13 cellular contexts compared by ENCODE assay signal in genomic region chr17:55436224-55437164, GRCh38. TPM values are rescaled to one million over a fixed set of nuclear protein-coding genes. Genes with fewer than 3 reads are reported as not detected.
DNase-seq lines count a peak whose midpoint lies in the region; ATAC-seq and TF ChIP-seq lines count a peak whose summit lies in the region.
"Had no signal": no experiment of that assay in that cellular context is flagged by ENCODE, and none has a peak within 500 bp of the region (broad histone marks: within the 10 kb centered on the region; RNA-seq: fewer than 3 reads in every experiment).

No MANE protein-coding gene starts in this region.

- peak overlapping the region; percentile 47 for H3K4me2 ChIP-seq in SU-DHL-6 (ENCODE audit: low read depth, low read length, poor library complexity, severe bottlenecking)

- H3K9me3 ChIP-seq in SU-DHL-6 (ENCODE audit: insufficient read depth, low read length), result no peaks in the 10 kb centered on the region
- no peaks in the 10 kb centered on the region for H3K9me3 ChIP-seq in ascending aorta
- no peaks in the 10 kb centered on the region for H3K9me3 ChIP-seq in T-helper 17 cell (ENCODE audit: control insufficient read depth, low read length, poor library complexity, severe bottlenecking)

- no peak overlapping the region for H3K9ac ChIP-seq in SU-DHL-6 (ENCODE audit: low read length)

- no peaks in the 10 kb centered on the region for H3K79me2 ChIP-seq in SU-DHL-6 (ENCODE audit: insufficient read depth, low read length)

- intact Hi-C loops in dorsolateral prefrontal cortex (cut with DNase I) (no loop called here), ascending aorta (cut with DNase I) (no loop called here)

- H3K4me1 ChIP-seq in ascending aorta, result no peaks in the 10 kb centered on the region

- no peak overlapping the region for H3K27ac Mint-ChIP-seq in T-helper 17 cell
- H3K27ac Mint-ChIP-seq: activated CD8-positive, alpha-beta T cell treated with anti-CD3 and anti-CD28 coated beads, Interleukin-2, amount 10 ng/mL, durations not matched to agents 7 days and 5 days; CD4-positive, alpha-beta T cell had no signal

- no peaks in the 10 kb centered on the region for H3F3A ChIP-seq in SU-DHL-6 (ENCODE audit: insufficient read depth)

- no peaks in the 10 kb centered on the region for H4K20me1 ChIP-seq in SU-DHL-6 (ENCODE audit: low read depth, low read length)

- no peak overlapping the region for H3K4me3 Mint-ChIP-seq in T-helper 17 cell
- H3K4me3 Mint-ChIP-seq: activated CD8-positive, alpha-beta T cell treated with anti-CD3 and anti-CD28 coated beads, Interleukin-2, amount 10 ng/mL, durations not matched to agents 7 days and 5 days; CD4-positive, alpha-beta T cell had no signal

- DNase-seq in dorsolateral prefrontal cortex (no peak), ascending aorta (ENCODE audit: low spot score in 2 of 2) (no peak), SIG-M5 treated with dmso at 0.1 percent for 504 hours (lab: John Stamatoyannopoulos, UW; ENCODE audit: unreplicated experiment) (no peak), T-helper 17 cell (no peak)
- DNase-seq: activated CD8-positive, alpha-beta T cell treated with anti-CD3 and anti-CD28 coated beads, Interleukin-2, amount 10 ng/mL, durations not matched to agents 7 days and 5 days; CD4-positive, alpha-beta T cell; left ventricle myocardium superior; NCI-H2081 treated with DMSO at 0.1 percent for 48 hours; SHP77 had no signal

- H3K27me3 ChIP-seq in SU-DHL-6 (ENCODE audit: low read length) (no peaks in the 10 kb centered on the region), dorsolateral prefrontal cortex (no peaks in the 10 kb centered on the region), ascending aorta (no peaks in the 10 kb centered on the region)

- no peaks in the 10 kb centered on the region for H3K36me3 ChIP-seq in SU-DHL-6 (ENCODE audit: low read length)
- no peaks in the 10 kb centered on the region for H3K36me3 ChIP-seq in ascending aorta

- TF ChIP-seq CTCF in SU-DHL-6 (IDR thresholded peaks at IDR 0.05; ENCODE audit: insufficient read depth, low read length, poor library complexity, severe bottlenecking) (no peak), dorsolateral prefrontal cortex (IDR thresholded peaks at IDR 0.05 in 54 of 56, conservative IDR thresholded peaks at IDR 0.05 in 2 of 56; ENCODE audit: low read depth in 1 of 56, partially characterized antibody in 56 of 56) (no peak), ascending aorta (IDR thresholded peaks at IDR 0.05) (no peak)

- H3K4me3 ChIP-seq in GM08714 (ENCODE audit: low read length) (peak overlapping the region; percentile 60; the same call in 1 of the 2 replicates), SU-DHL-6 (ENCODE audit: insufficient read depth, low read length, poor library complexity, severe bottlenecking) (peak overlapping the region; percentile 1), dorsolateral prefrontal cortex (no peak overlapping the region), ascending aorta (no peak overlapping the region)

- ATAC-seq in GM19372 (IDR thresholded peaks at IDR 0.05; ENCODE audit: low read depth, unreplicated experiment) (peak; percentile 10), HG02981 (IDR thresholded peaks at IDR 0.05; ENCODE audit: unreplicated experiment) (peak; percentile 12), T-helper 17 cell (no peak)
- ATAC-seq: activated CD8-positive, alpha-beta T cell treated with anti-CD3 and anti-CD28 coated beads, Interleukin-2, amount 10 ng/mL, durations not matched to agents 7 days and 5 days had no signal

- no peaks in the 10 kb centered on the region for H3K9me2 ChIP-seq in SU-DHL-6 (replicated peaks; ENCODE audit: insufficient read depth, low read length)

- peak overlapping the region; percentile 45 for H3K27ac ChIP-seq in SU-DHL-6 (ENCODE audit: low read depth, low read length)
- H3K27ac ChIP-seq in dorsolateral prefrontal cortex, result peak overlapping the region in 1 of 59 donors; percentile 30
- H3K27ac ChIP-seq in ascending aorta, result no peak overlapping the region

- peaks cover 39% of the 10 kb centered on the region for H3K27me3 Mint-ChIP-seq in T-helper 17 cell
- H3K27me3 Mint-ChIP-seq: CD4-positive, alpha-beta T cell had no signal

- H3K4me1 Mint-ChIP-seq in T-helper 17 cell, result peaks cover 17% of the 10 kb centered on the region

- H2AFZ ChIP-seq in SU-DHL-6 (ENCODE audit: low read depth, low read length, severe bottlenecking), result no peak overlapping the region

- H3K36me3 Mint-ChIP-seq in T-helper 17 cell (ENCODE audit: low read depth), result peaks cover 3% of the 10 kb centered on the region

RNA-seq across cellular contexts. Expression of gene MMD, which starts 14.9 kb away (rescaled TPM):
- total RNA-seq in dorsolateral prefrontal cortex (10 to 100 TPM; 29.5 to 73.9 (median 45.2) TPM), ascending aorta (22.9 TPM), T-helper 17 cell (100 to 1,000 TPM in 1 of 2 donors, 10 to 100 TPM in 1; 21.4 to 114 TPM)

Comparison
In these comparisons a context has a peak if more than half of its experiments do, and no peak if none do; other contexts are left out.
1. H3K4me3 ChIP-seq: peak in GM08714 (single experiment) and SU-DHL-6 (single experiment); none in dorsolateral prefrontal cortex (0 of 59) and ascending aorta (0 of 2).